1 cellular context compared by ENCODE assay signal in the genomic region with DNA sequence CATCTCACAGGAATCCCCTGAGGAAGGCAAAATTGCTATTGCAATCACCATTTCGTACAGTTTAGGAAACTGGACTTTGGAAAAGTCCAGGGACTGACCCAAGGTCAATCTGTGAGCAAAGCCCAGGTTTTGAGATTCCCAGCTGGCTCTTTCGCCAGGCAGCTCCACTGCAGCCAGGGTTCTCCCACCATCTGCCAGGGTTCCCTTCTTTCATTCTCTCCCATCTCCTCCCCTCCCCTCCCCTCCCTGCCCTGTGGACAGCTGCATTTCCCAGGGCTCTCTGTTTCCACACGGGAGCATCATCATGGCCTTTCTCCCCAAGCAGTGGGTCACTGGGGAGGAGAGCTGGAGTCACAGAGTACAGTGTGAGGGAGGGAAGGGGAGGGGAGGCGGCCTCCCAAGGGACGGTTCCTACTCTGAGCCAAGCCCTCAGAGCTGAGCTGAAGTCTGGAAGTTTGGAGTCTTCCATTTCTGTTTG.
TF ChIP-seq lines count a peak whose summit lies in the region.

No MANE protein-coding gene starts in this region.

TF ChIP-seq in GM23338, 12 proteins besides CTCF, POLR2A, EP300 and RAD21 (continued from another document):
- no peak for TF ChIP-seq JUNB (IDR thresholded peaks at IDR 0.05; ENCODE audit: unreplicated experiment)
- TF ChIP-seq NANOG (IDR thresholded peaks at IDR 0.05; ENCODE audit: borderline replicate concordance): no peak
- TF ChIP-seq, protein P1, sequence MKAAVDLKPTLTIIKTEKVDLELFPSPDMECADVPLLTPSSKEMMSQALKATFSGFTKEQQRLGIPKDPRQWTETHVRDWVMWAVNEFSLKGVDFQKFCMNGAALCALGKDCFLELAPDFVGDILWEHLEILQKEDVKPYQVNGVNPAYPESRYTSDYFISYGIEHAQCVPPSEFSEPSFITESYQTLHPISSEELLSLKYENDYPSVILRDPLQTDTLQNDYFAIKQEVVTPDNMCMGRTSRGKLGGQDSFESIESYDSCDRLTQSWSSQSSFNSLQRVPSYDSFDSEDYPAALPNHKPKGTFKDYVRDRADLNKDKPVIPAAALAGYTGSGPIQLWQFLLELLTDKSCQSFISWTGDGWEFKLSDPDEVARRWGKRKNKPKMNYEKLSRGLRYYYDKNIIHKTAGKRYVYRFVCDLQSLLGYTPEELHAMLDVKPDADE (IDR thresholded peaks at IDR 0.05): no peak
- no peak for TF ChIP-seq ZNF331 (CRISPR knock-in tag; IDR thresholded peaks at IDR 0.05; ENCODE audit: low read depth)
- TF ChIP-seq EZH2phosphoT487 (IDR thresholded peaks at IDR 0.05; ENCODE audit: unreplicated experiment): no peak
- TF ChIP-seq, protein P2, sequence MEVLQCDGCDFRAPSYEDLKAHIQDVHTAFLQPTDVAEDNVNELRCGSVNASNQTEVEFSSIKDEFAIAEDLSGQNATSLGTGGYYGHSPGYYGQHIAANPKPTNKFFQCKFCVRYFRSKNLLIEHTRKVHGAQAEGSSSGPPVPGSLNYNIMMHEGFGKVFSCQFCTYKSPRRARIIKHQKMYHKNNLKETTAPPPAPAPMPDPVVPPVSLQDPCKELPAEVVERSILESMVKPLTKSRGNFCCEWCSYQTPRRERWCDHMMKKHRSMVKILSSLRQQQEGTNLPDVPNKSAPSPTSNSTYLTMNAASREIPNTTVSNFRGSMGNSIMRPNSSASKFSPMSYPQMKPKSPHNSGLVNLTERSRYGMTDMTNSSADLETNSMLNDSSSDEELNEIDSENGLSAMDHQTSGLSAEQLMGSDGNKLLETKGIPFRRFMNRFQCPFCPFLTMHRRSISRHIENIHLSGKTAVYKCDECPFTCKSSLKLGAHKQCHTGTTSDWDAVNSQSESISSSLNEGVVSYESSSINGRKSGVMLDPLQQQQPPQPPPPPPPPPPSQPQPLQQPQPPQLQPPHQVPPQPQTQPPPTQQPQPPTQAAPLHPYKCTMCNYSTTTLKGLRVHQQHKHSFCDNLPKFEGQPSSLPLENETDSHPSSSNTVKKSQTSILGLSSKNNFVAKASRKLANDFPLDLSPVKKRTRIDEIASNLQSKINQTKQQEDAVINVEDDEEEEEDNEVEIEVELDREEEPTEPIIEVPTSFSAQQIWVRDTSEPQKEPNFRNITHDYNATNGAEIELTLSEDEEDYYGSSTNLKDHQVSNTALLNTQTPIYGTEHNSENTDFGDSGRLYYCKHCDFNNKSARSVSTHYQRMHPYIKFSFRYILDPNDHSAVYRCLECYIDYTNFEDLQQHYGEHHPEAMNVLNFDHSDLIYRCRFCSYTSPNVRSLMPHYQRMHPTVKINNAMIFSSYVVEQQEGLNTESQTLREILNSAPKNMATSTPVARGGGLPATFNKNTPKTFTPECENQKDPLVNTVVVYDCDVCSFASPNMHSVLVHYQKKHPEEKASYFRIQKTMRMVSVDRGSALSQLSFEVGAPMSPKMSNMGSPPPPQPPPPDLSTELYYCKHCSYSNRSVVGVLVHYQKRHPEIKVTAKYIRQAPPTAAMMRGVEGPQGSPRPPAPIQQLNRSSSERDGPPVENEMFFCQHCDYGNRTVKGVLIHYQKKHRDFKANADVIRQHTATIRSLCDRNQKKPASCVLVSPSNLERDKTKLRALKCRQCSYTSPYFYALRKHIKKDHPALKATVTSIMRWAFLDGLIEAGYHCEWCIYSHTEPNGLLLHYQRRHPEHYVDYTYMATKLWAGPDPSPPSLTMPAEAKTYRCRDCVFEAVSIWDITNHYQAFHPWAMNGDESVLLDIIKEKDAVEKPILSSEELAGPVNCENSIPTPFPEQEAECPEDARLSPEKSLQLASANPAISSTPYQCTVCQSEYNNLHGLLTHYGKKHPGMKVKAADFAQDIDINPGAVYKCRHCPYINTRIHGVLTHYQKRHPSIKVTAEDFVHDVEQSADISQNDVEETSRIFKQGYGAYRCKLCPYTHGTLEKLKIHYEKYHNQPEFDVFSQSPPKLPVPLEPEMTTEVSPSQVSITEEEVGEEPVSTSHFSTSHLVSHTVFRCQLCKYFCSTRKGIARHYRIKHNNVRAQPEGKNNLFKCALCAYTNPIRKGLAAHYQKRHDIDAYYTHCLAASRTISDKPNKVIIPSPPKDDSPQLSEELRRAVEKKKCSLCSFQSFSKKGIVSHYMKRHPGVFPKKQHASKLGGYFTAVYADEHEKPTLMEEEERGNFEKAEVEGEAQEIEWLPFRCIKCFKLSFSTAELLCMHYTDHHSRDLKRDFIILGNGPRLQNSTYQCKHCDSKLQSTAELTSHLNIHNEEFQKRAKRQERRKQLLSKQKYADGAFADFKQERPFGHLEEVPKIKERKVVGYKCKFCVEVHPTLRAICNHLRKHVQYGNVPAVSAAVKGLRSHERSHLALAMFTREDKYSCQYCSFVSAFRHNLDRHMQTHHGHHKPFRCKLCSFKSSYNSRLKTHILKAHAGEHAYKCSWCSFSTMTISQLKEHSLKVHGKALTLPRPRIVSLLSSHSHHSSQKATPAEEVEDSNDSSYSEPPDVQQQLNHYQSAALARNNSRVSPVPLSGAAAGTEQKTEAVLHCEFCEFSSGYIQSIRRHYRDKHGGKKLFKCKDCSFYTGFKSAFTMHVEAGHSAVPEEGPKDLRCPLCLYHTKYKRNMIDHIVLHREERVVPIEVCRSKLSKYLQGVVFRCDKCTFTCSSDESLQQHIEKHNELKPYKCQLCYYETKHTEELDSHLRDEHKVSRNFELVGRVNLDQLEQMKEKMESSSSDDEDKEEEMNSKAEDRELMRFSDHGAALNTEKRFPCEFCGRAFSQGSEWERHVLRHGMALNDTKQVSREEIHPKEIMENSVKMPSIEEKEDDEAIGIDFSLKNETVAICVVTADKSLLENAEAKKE (CRISPR knock-in tag; IDR thresholded peaks at IDR 0.05): no peak
TF ChIP-seq in GM23338: peak in this region for 0.
